ENCODE assay signal across 17 cellular contexts in genomic region chr7:52163311-52163710, GRCh38.
"Had no signal": no experiment of that assay in that cellular context is flagged by ENCODE, and none has a peak within 500 bp of the region (broad histone marks: within the 10 kb centered on the region; RNA-seq: fewer than 3 reads in every experiment).

No MANE protein-coding gene starts in this region.

- H3K27me3 ChIP-seq: dorsolateral prefrontal cortex, esophagus muscularis mucosa, foreskin keratinocyte, gastroesophageal sphincter, heart right ventricle, left lung had no signal

- ATAC-seq: foreskin keratinocyte, gastroesophageal sphincter, heart right ventricle, left cardiac atrium, left lung, left ventricle myocardium superior, lower lobe of right lung, mucosa of descending colon had no signal

- H3K9me3 ChIP-seq: esophagus muscularis mucosa, gastroesophageal sphincter, left lung, lower lobe of right lung, mucosa of descending colon had no signal

- H3K4me1 ChIP-seq: esophagus muscularis mucosa, foreskin keratinocyte, gastroesophageal sphincter, heart right ventricle, left lung, lower lobe of right lung had no signal

- H3K4me3 ChIP-seq: coronary artery, dorsolateral prefrontal cortex, esophagus muscularis mucosa, gastroesophageal sphincter, heart right ventricle, left lung, lower lobe of right lung, mucosa of descending colon had no signal

- H3K36me3 ChIP-seq: esophagus muscularis mucosa, gastroesophageal sphincter, heart right ventricle, left lung, lower lobe of right lung had no signal

- DNase-seq: dermis blood vessel endothelial cell; dorsolateral prefrontal cortex; effector CD4-positive, alpha-beta T cell; effector memory CD4-positive, alpha-beta T cell; foreskin keratinocyte; heart right ventricle; hippocampal formation; left cardiac atrium; left lung; left ventricle myocardium superior; lower lobe of right lung; mesenchymal stem cell; mucosa of descending colon; naive B cell had no signal
